In genomic region chr9:89683626-89684025, GRCh38 we compare ENCODE assay signal across 25 cellular contexts.
"Had no signal": no experiment of that assay in that cellular context is flagged by ENCODE, and none has a peak within 500 bp of the region (broad histone marks: within the 10 kb centered on the region; RNA-seq: fewer than 3 reads in every experiment).

No MANE protein-coding gene starts in this region.

- H3K36me3 ChIP-seq: breast epithelium, MG63, SJCRH30 had no signal

- ATAC-seq: activated CD4-positive, alpha-beta T cell treated with anti-CD3 and anti-CD28 coated beads for 36 hours; activated T-helper 17 cell treated with anti-CD3 and anti-CD28 coated beads, Interleukin-2, amount 50 U/mL, for 72 hours; Panc1 had no signal

- H3K9me3 ChIP-seq: breast epithelium, MG63, SJCRH30, SK-N-SH had no signal

- H3K27ac ChIP-seq: breast epithelium, KMS-11, SJCRH30 had no signal

- DNase-seq: activated CD4-positive, alpha-beta memory T cell treated with anti-CD3 and anti-CD28 coated beads, Interleukin-2, amount 10 ng/mL, durations not matched to agents 7 days and 5 days; activated CD4-positive, alpha-beta T cell treated with anti-CD3 and anti-CD28 coated beads for 36 hours; activated CD4-positive, alpha-beta T cell treated with anti-CD3 and anti-CD28 coated beads, Interleukin-2, amount 50 U/mL, for 1 hour; activated gamma-delta T cell; activated naive CD4-positive, alpha-beta T cell treated with anti-CD3 and anti-CD28 coated beads for 36 hours; activated T-cell treated with anti-CD3 and anti-CD28 coated beads for 4 hours; activated T-cell treated with anti-CD3 and anti-CD28 coated beads, Interleukin-2, amount 50 U/mL, for 48 hours; MG63; NCI-H1105; NCI-H1436; NCI-H1694 treated with DMSO at 0.1 percent for 48 hours; NCI-H2029 treated with DMSO at 0.1 percent for 48 hours; NCI-H510A treated with DMSO at 0.1 percent for 48 hours; NCI-H69; NK-92 treated with Interleukin-12 subunit alpha and Interleukin-12 subunit beta, amount 100 ng/mL, for 24 hours; OCI-M1; Right ventricle myocardium superior; RPMI8226; SJCRH30; SK-N-SH; T-helper 1 cell had no signal

- H3K4me1 ChIP-seq: breast epithelium had no signal

- H3K27me3 ChIP-seq: breast epithelium, MG63, SJCRH30 had no signal

- H3K4me3 ChIP-seq: breast epithelium, MG63, SJCRH30 had no signal
